Comparison of ENCODE assay signal across 1 cellular context in genomic region chr19:20039203-20039723, GRCh38.
TF ChIP-seq lines count a peak whose summit lies in the region.

Gene ZNF682, minus strand, starts transcription at chr19:20039505. Its CDS starts 160 bp downstream, at chr19:20039345.

TF ChIP-seq in HepG2, 621 proteins besides CTCF, POLR2A, EP300 and RAD21 (continued from another document):
- TF ChIP-seq KIAA2018 (CRISPR knock-in tag; IDR thresholded peaks at IDR 0.05; ENCODE audit: borderline replicate concordance) (no peak), BRCA1 (CRISPR knock-in tag; IDR thresholded peaks at IDR 0.05) (no peak), HNF4A (CRISPR knock-in tag; IDR thresholded peaks at IDR 0.05) (peak; percentile 41; the same call in 1 of the 2 replicates), ERF (CRISPR knock-in tag; IDR thresholded peaks at IDR 0.05) (no peak), PAX8 (CRISPR knock-in tag; IDR thresholded peaks at IDR 0.05; ENCODE audit: borderline replicate concordance) (no peak), ZBTB20 (CRISPR knock-in tag; IDR thresholded peaks at IDR 0.05; ENCODE audit: borderline replicate concordance, low read depth) (no peak), SIN3B (IDR thresholded peaks at IDR 0.05; ENCODE audit: low read length) (peak; percentile 61; the same call in 1 of the 2 replicates), MYNN (CRISPR knock-in tag; IDR thresholded peaks at IDR 0.05; ENCODE audit: low read depth) (no peak), ZNF513 (CRISPR knock-in tag; conservative IDR thresholded peaks at IDR 0.05) (no peak), SALL1 (CRISPR knock-in tag; IDR thresholded peaks at IDR 0.05) (peak; percentile 41; the same call in 1 of the 2 replicates), ZSCAN25 (CRISPR knock-in tag; IDR thresholded peaks at IDR 0.05) (no peak), ZNF768 (CRISPR knock-in tag; IDR thresholded peaks at IDR 0.05) (peak; percentile 18; the same call in 1 of the 2 replicates), CSRNP1 (CRISPR knock-in tag; IDR thresholded peaks at IDR 0.05) (peak; percentile 48; the same call in 1 of the 2 replicates), ZNF280D (CRISPR knock-in tag; IDR thresholded peaks at IDR 0.05) (no peak), TRIM24 (CRISPR knock-in tag; IDR thresholded peaks at IDR 0.05) (no peak), SYNCRIP (IDR thresholded peaks at IDR 0.05; ENCODE audit: insufficient read depth, low read depth, low read length) (no peak), ZIK1 (CRISPR knock-in tag; IDR thresholded peaks at IDR 0.05; ENCODE audit: borderline replicate concordance, low read depth) (no peak), NFATC3 (CRISPR knock-in tag; IDR thresholded peaks at IDR 0.05) (no peak), PRDM15 (CRISPR knock-in tag; IDR thresholded peaks at IDR 0.05) (peak; percentile 85), HNRNPLL (IDR thresholded peaks at IDR 0.05; ENCODE audit: low read depth, low read length, poor library complexity, severe bottlenecking) (peak; percentile 72), KLF6 (CRISPR knock-in tag; IDR thresholded peaks at IDR 0.05) (no peak), NR3C1 (CRISPR knock-in tag; IDR thresholded peaks at IDR 0.05) (no peak), MTF1 (CRISPR knock-in tag; IDR thresholded peaks at IDR 0.05) (no peak), MXI1 (IDR thresholded peaks at IDR 0.05; ENCODE audit: borderline replicate concordance, low read depth, low read length) (no peak), NKX3-1 (CRISPR knock-in tag; IDR thresholded peaks at IDR 0.05) (no peak), ZNF232 (CRISPR knock-in tag; IDR thresholded peaks at IDR 0.05; ENCODE audit: borderline replicate concordance) (no peak), ATRX (CRISPR knock-in tag; IDR thresholded peaks at IDR 0.05; ENCODE audit: borderline replicate concordance) (no peak), ZNF597 (CRISPR knock-in tag; IDR thresholded peaks at IDR 0.05) (no peak), ZBED4 (CRISPR knock-in tag; IDR thresholded peaks at IDR 0.05; ENCODE audit: borderline replicate concordance) (no peak), HMGA1 (CRISPR knock-in tag; conservative IDR thresholded peaks at IDR 0.05) (no peak)
